ENCODE assay signal across 8 cellular contexts in genomic region chr1:180503274-180503862, GRCh38. TPM values are rescaled to one million over a fixed set of nuclear protein-coding genes. Genes with fewer than 3 reads are reported as not detected.
A peak's percentile ranks its signal among the peaks of the same experiment; 100 is the strongest.
DNase-seq lines count a peak whose midpoint lies in the region; ATAC-seq, FAIRE-seq and TF ChIP-seq lines count a peak whose summit lies in the region.

No MANE protein-coding gene starts in this region.

- peak overlapping the region; percentile 93 for H3K9ac ChIP-seq in BLaER1
- peak overlapping the region; percentile 90 to 98 for H3K9ac ChIP-seq in colonic mucosa (ENCODE audit: low read depth in 2 of 2, low read length in 2 of 2)

- peak overlapping the region; percentile 98 for H2AFZ ChIP-seq in OCI-LY7 (ENCODE audit: low read length)

- H3K9me3 ChIP-seq in BLaER1 (peaks cover 1% of the 10 kb centered on the region; the same call in 1 of the 2 replicates), OCI-LY7 (ENCODE audit: low read length) (no peaks in the 10 kb centered on the region), colonic mucosa (no peaks in the 10 kb centered on the region), mononuclear cell (ENCODE audit: low read depth, low read length) (no peaks in the 10 kb centered on the region)

- H3K36me3 ChIP-seq in BLaER1 (peaks cover 9% of the 10 kb centered on the region), OCI-LY7 (ENCODE audit: insufficient read depth, low read length) (peaks cover 22% of the 10 kb centered on the region), colonic mucosa (no peaks in the 10 kb centered on the region)

- no peaks in the 10 kb centered on the region for H3K9me2 ChIP-seq in OCI-LY7 (ENCODE audit: insufficient read depth, low read length)

- peak overlapping the region; percentile 89 for H3K4me3 ChIP-seq in BLaER1
- peak overlapping the region; percentile 87 for H3K4me3 ChIP-seq in OCI-LY7 (ENCODE audit: low read depth, low read length, poor library complexity, severe bottlenecking)
- peak overlapping the region; percentile 85 for H3K4me3 ChIP-seq in colonic mucosa
- H3K4me3 ChIP-seq in mononuclear cell (ENCODE audit: low read length) = peak overlapping the region; percentile 82

- ATAC-seq in GM21717 (IDR thresholded peaks at IDR 0.05; ENCODE audit: unreplicated experiment) (peak; percentile 0), HG03442 (IDR thresholded peaks at IDR 0.05; ENCODE audit: unreplicated experiment) (no peak)

- CTCF ChIA-PET in OCI-LY7 (lab: Charles Lee; ENCODE audit: unreplicated experiment) = interaction anchor here (1.2 kb wide), 1 partner anchor 11 kb away, joined by 3 read pairs; no protein-coding TSS in a partner anchor

- POLR2A ChIA-PET in OCI-LY7 (lab: Charles Lee) = interaction anchor here (0.7 to 1.9 kb wide), 6 partner anchors 9 to 648 kb away, joined by 3 to 18 read pairs (median 3); no protein-coding TSS in a partner anchor

- H3K4me1 ChIP-seq in BLaER1 (peaks cover 36% of the 10 kb centered on the region), OCI-LY7 (ENCODE audit: insufficient read depth, low read length, poor library complexity, severe bottlenecking) (peaks cover 29% of the 10 kb centered on the region), colonic mucosa (peaks cover 3% of the 10 kb centered on the region), mononuclear cell (ENCODE audit: insufficient read depth, low read length) (peaks cover 21% of the 10 kb centered on the region)

- intact Hi-C loops in OCI-LY7 (cut with micrococcal nuclease; ENCODE audit: unreplicated experiment) = loop anchor here (1.0 to 5.0 kb wide), 2 partner anchors 129 to 621 kb away; partner anchors contain the start of genes TOR1AIP1 and XPR1
- intact Hi-C loops in colonic mucosa (cut with DNase I) = no loop called here

- H3K27me3 ChIP-seq in BLaER1 = no peaks in the 10 kb centered on the region
- no peaks in the 10 kb centered on the region for H3K27me3 ChIP-seq in colonic mucosa
- no peaks in the 10 kb centered on the region for H3K27me3 ChIP-seq in mononuclear cell (ENCODE audit: insufficient read depth, low read length)

- peaks cover 35% of the 10 kb centered on the region; the same call in 1 of the 2 replicates for H4K20me1 ChIP-seq in BLaER1
- H4K20me1 ChIP-seq in OCI-LY7 (ENCODE audit: insufficient read depth, low read length) = peaks cover 5% of the 10 kb centered on the region; the same call in 1 of the 2 replicates

- FAIRE-seq in urothelium cell line (lab: Jason Lieb, UNC) = no peak

- TSS peak; percentile 86 for BruUV-seq in OCI-LY7 (replicated peaks; lab: Mats Ljungman, UMichigan)

- no peak for TF ChIP-seq CTCF in OCI-LY7 (conservative IDR thresholded peaks at IDR 0.05; ENCODE audit: low read length)
- no peak for TF ChIP-seq CTCF in colonic mucosa (IDR thresholded peaks at IDR 0.05)

- peaks cover 38% of the 10 kb centered on the region for H3K79me2 ChIP-seq in OCI-LY7 (ENCODE audit: insufficient read depth, low read depth, low read length)

- DNase-seq in OCI-LY7 (ENCODE audit: low spot score) (no peak), colonic mucosa (peak; percentile 33), urothelium cell line (ENCODE audit: low spot score) (no peak), NCI-H1417 (lab: John Stamatoyannopoulos, UW) (no peak)

- H3K4me2 ChIP-seq in BLaER1 (peak overlapping the region; percentile 90), OCI-LY7 (ENCODE audit: low read length) (peak overlapping the region; percentile 73)

- H3K27ac ChIP-seq in BLaER1 (peak overlapping the region; percentile 95), OCI-LY7 (ENCODE audit: low read depth, low read length, poor library complexity, severe bottlenecking) (peak overlapping the region; percentile 74), colonic mucosa (peak overlapping the region; percentile 92)

RNA-seq across cellular contexts. Expression of gene ACBD6, which starts 1.0 kb away (rescaled TPM):
- 69.3 and 78.4 TPM in 2 replicates for total RNA-seq in OCI-LY7 (2014; rRNA removed; shearing (Covaris generic))
- total RNA-seq in OCI-LY7 (2022) (61.2 and 64.4 TPM in 2 replicates), colonic mucosa (10 to 100 TPM; 16.1 to 25.8 TPM), mononuclear cell (30.0 TPM)

RNA-seq across cellular contexts. Expression of gene OVAAL, which starts 55.4 kb away (rescaled TPM):
- total RNA-seq in OCI-LY7 (2014; rRNA removed; shearing (Covaris generic)) = not detected in 2 replicates
- total RNA-seq in OCI-LY7 (2022) (not detected in 2 replicates), colonic mucosa (not detected), mononuclear cell (not detected)
